In genomic region chr3:45054196-45054857, GRCh38 we compare ENCODE assay signal across 1 cellular context.
TF ChIP-seq lines count a peak whose summit lies in the region.

No MANE protein-coding gene starts in this region.

TF ChIP-seq in K562, 482 proteins besides CTCF, POLR2A, EP300 and RAD21 (continued from another document and continues in another):
- TF ChIP-seq CLOCK (CRISPR knock-in tag; IDR thresholded peaks at IDR 0.05; ENCODE audit: borderline replicate concordance) = peak; percentile 69; the same call in 1 of the 2 replicates
- TF ChIP-seq SUPT5H (IDR thresholded peaks at IDR 0.05) = no peak
- no peak for TF ChIP-seq RNF2 (IDR thresholded peaks at IDR 0.05)
- no peak for TF ChIP-seq ZFX (CRISPR knock-in tag; IDR thresholded peaks at IDR 0.05)
- TF ChIP-seq NR3C1 (CRISPR knock-in tag; IDR thresholded peaks at IDR 0.05) = no peak
- TF ChIP-seq ZBTB7A (IDR thresholded peaks at IDR 0.05; ENCODE audit: borderline replicate concordance, control insufficient read depth, low read depth, low read length) = no peak
- peak; percentile 86 for TF ChIP-seq ZFP1 (CRISPR knock-in tag; IDR thresholded peaks at IDR 0.05)
- TF ChIP-seq EP400 (IDR thresholded peaks at IDR 0.05) = no peak
- peak; percentile 98 for TF ChIP-seq PTTG1 (tag; IDR thresholded peaks at IDR 0.05; ENCODE audit: low read depth)
- no peak for TF ChIP-seq ZNF507 (tag; conservative IDR thresholded peaks at IDR 0.05)
- TF ChIP-seq HMGN3 (IDR thresholded peaks at IDR 0.05; ENCODE audit: borderline replicate concordance, extremely low read depth, insufficient read length, low read depth, low read length) = no peak
- peak; percentile 99 for TF ChIP-seq SMAD4 (CRISPR knock-in tag; conservative IDR thresholded peaks at IDR 0.05)
- no peak for TF ChIP-seq NR1H2 (CRISPR knock-in tag; IDR thresholded peaks at IDR 0.05)
- no peak for TF ChIP-seq NR2C2 (CRISPR knock-in tag; IDR thresholded peaks at IDR 0.05)
- peak; percentile 72 for TF ChIP-seq NR2C2 (tag; IDR thresholded peaks at IDR 0.05)
- no peak for TF ChIP-seq FUS (optimal IDR thresholded peaks at IDR 0.05; ENCODE audit: low read depth, low read length)
- no peak for TF ChIP-seq CREBBP (IDR thresholded peaks at IDR 0.05; ENCODE audit: low read depth, low read length)
- TF ChIP-seq CAMTA2 (CRISPR knock-in tag; conservative IDR thresholded peaks at IDR 0.05) = no peak
- no peak for TF ChIP-seq EWSR1 (IDR thresholded peaks at IDR 0.05; ENCODE audit: borderline replicate concordance, low read depth, partially characterized antibody)
- TF ChIP-seq CEBPG (CRISPR knock-in tag; IDR thresholded peaks at IDR 0.05) = no peak
- TF ChIP-seq CEBPG (tag; conservative IDR thresholded peaks at IDR 0.05 in 1 of 2, IDR thresholded peaks at IDR 0.05 in 1 of 2) = peak in 1 of 2 experiments; percentile 41; a peak in 2 of 4 replicates
- TF ChIP-seq TARDBP (IDR thresholded peaks at IDR 0.05) = no peak
- TF ChIP-seq CBX8 (IDR thresholded peaks at IDR 0.05; ENCODE audit: borderline replicate concordance, extremely low read depth, low read depth, low read length, poor library complexity, severe bottlenecking) = no peak
- TF ChIP-seq, protein P1, sequence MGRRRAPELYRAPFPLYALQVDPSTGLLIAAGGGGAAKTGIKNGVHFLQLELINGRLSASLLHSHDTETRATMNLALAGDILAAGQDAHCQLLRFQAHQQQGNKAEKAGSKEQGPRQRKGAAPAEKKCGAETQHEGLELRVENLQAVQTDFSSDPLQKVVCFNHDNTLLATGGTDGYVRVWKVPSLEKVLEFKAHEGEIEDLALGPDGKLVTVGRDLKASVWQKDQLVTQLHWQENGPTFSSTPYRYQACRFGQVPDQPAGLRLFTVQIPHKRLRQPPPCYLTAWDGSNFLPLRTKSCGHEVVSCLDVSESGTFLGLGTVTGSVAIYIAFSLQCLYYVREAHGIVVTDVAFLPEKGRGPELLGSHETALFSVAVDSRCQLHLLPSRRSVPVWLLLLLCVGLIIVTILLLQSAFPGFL (CRISPR knock-in tag; IDR thresholded peaks at IDR 0.05) = no peak
- TF ChIP-seq ZNF217 (CRISPR knock-in tag; IDR thresholded peaks at IDR 0.05) = no peak
- TF ChIP-seq ZNF347 (CRISPR knock-in tag; IDR thresholded peaks at IDR 0.05; ENCODE audit: low read depth) = peak; percentile 89
- no peak for TF ChIP-seq SP1 (CRISPR knock-in tag; IDR thresholded peaks at IDR 0.05)
- no peak for TF ChIP-seq CEBPZ (IDR thresholded peaks at IDR 0.05; ENCODE audit: borderline replicate concordance, low read depth, low read length)
- no peak for TF ChIP-seq ETS1 (conservative IDR thresholded peaks at IDR 0.05; ENCODE audit: control insufficient read depth, low read depth, low read length)
- peak; percentile 97 for TF ChIP-seq SMAD3 (CRISPR knock-in tag; conservative IDR thresholded peaks at IDR 0.05)
- no peak for TF ChIP-seq POLR2G (IDR thresholded peaks at IDR 0.05; ENCODE audit: low read depth, low read length)
- TF ChIP-seq ZKSCAN8 (CRISPR knock-in tag; IDR thresholded peaks at IDR 0.05) = peak; percentile 75
- no peak for TF ChIP-seq LEF1 (IDR thresholded peaks at IDR 0.05)
- no peak for TF ChIP-seq FOXA1 (IDR thresholded peaks at IDR 0.05; ENCODE audit: borderline replicate concordance)
- TF ChIP-seq ESRRA (IDR thresholded peaks at IDR 0.05; ENCODE audit: borderline replicate concordance, low read depth) = no peak
- no peak for TF ChIP-seq ZBTB1 (CRISPR knock-in tag; IDR thresholded peaks at IDR 0.05; ENCODE audit: borderline replicate concordance, low read depth)
- no peak for TF ChIP-seq HNRNPK (IDR thresholded peaks at IDR 0.05; ENCODE audit: low read depth, low read length, poor library complexity, severe bottlenecking)
- TF ChIP-seq TRIM28 (IDR thresholded peaks at IDR 0.05) = no peak
- TF ChIP-seq ILF3 (IDR thresholded peaks at IDR 0.05; ENCODE audit: borderline replicate concordance) = 0 out of 2 replicates have a peak, but pooled peaks have one; percentile 47
- TF ChIP-seq, protein P2, sequence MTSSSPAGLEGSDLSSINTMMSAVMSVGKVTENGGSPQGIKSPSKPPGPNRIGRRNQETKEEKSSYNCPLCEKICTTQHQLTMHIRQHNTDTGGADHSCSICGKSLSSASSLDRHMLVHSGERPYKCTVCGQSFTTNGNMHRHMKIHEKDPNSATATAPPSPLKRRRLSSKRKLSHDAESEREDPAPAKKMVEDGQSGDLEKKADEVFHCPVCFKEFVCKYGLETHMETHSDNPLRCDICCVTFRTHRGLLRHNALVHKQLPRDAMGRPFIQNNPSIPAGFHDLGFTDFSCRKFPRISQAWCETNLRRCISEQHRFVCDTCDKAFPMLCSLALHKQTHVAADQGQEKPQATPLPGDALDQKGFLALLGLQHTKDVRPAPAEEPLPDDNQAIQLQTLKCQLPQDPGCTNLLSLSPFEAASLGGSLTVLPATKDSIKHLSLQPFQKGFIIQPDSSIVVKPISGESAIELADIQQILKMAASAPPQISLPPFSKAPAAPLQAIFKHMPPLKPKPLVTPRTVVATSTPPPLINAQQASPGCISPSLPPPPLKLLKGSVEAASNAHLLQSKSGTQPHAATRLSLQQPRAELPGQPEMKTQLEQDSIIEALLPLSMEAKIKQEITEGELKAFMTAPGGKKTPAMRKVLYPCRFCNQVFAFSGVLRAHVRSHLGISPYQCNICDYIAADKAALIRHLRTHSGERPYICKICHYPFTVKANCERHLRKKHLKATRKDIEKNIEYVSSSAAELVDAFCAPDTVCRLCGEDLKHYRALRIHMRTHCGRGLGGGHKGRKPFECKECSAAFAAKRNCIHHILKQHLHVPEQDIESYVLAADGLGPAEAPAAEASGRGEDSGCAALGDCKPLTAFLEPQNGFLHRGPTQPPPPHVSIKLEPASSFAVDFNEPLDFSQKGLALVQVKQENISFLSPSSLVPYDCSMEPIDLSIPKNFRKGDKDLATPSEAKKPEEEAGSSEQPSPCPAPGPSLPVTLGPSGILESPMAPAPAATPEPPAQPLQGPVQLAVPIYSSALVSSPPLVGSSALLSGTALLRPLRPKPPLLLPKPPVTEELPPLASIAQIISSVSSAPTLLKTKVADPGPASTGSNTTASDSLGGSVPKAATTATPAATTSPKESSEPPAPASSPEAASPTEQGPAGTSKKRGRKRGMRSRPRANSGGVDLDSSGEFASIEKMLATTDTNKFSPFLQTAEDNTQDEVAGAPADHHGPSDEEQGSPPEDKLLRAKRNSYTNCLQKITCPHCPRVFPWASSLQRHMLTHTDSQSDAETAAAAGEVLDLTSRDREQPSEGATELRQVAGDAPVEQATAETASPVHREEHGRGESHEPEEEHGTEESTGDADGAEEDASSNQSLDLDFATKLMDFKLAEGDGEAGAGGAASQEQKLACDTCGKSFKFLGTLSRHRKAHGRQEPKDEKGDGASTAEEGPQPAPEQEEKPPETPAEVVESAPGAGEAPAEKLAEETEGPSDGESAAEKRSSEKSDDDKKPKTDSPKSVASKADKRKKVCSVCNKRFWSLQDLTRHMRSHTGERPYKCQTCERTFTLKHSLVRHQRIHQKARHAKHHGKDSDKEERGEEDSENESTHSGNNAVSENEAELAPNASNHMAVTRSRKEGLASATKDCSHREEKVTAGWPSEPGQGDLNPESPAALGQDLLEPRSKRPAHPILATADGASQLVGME (CRISPR knock-in tag; IDR thresholded peaks at IDR 0.05) = peak; percentile 98
- TF ChIP-seq MTA3 (IDR thresholded peaks at IDR 0.05; ENCODE audit: borderline replicate concordance) = no peak
- no peak for TF ChIP-seq ZNF282 (CRISPR knock-in tag; IDR thresholded peaks at IDR 0.05)
- TF ChIP-seq ZNF586 (CRISPR knock-in tag; conservative IDR thresholded peaks at IDR 0.05) = peak; percentile 85
- no peak for TF ChIP-seq C11orf30 (IDR thresholded peaks at IDR 0.05; ENCODE audit: low read depth)
- no peak; the same call in 1 of the 2 replicates for TF ChIP-seq ELF1 (tag; IDR thresholded peaks at IDR 0.05)
- no peak for TF ChIP-seq NR2C1 (IDR thresholded peaks at IDR 0.05)
- TF ChIP-seq NR2C1 (tag; IDR thresholded peaks at IDR 0.05) = peak; percentile 95
- TF ChIP-seq PRPF4 (IDR thresholded peaks at IDR 0.05; ENCODE audit: insufficient read depth, low read depth, low read length, poor library complexity, severe bottlenecking) = no peak
